ENCODE assay signal across 22 cellular contexts in the genomic region with DNA sequence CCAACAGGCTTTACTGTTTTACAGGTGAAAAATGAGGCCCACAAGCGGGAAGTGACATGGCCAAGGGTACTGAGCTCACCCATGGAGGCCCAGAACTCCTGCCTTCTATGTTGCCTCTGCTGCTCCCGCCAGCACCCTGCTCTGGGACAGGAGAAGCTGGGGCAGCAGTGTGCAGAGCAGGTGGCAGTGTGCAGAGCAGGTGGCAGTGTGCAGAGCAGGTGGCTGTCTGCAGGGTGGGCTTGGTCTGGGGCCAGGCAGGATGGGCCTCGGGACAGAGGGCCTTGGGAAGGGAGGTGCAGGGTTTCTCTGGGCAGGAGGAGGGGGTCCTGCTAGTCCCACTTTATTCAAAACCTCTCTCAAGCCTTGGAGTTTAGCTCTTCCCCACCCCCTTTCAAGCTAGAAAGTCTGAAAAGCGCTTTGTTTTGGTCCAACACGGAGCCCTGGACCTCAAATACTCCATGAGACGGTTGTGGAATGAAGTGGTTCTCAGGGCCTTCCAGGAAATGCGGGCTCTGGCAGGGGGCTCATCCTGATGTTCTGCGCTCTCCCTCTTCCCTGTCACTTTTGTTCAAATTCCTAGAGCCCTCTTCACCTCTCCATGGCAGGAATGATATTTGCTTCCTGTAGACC. TPM values are rescaled to one million over a fixed set of nuclear protein-coding genes. Genes with fewer than 3 reads are reported as not detected.
DNase-seq lines count a peak whose midpoint lies in the region; ATAC-seq and TF ChIP-seq lines count a peak whose summit lies in the region.
"Had no signal": no experiment of that assay in that cellular context is flagged by ENCODE, and none has a peak within 500 bp of the region (broad histone marks: within the 10 kb centered on the region; RNA-seq: fewer than 3 reads in every experiment).

No MANE protein-coding gene starts in this region.

- H3K27me3 Mint-ChIP-seq in activated CD4-positive, alpha-beta memory T cell treated with anti-CD3 and anti-CD28 coated beads for 36 hours: no peaks in the 10 kb centered on the region

- H3K4me3 Mint-ChIP-seq in activated CD4-positive, alpha-beta memory T cell treated with anti-CD3 and anti-CD28 coated beads for 36 hours: no peak overlapping the region
- H3K4me3 Mint-ChIP-seq: activated B cell treated with CpG ODN at 0.5 μM for 24 hours, CD14-positive monocyte, nephron progenitor cell had no signal

- no peak overlapping the region for H3K27ac Mint-ChIP-seq in activated CD4-positive, alpha-beta memory T cell treated with anti-CD3 and anti-CD28 coated beads for 36 hours
- H3K27ac Mint-ChIP-seq: activated B cell treated with CpG ODN at 0.5 μM for 24 hours had no signal

- no peak for TF ChIP-seq POLR2A in stomach (IDR thresholded peaks at IDR 0.05)

- CTCF ChIA-PET in activated CD4-positive, alpha-beta memory T cell treated with anti-CD3 and anti-CD28 coated beads for 36 hours (lab: Charles Lee): interaction anchor here (1.0 kb wide), 1 partner anchor 159 kb away, joined by 3 read pairs; no protein-coding TSS in a partner anchor

- WGBS in stomach, 5 donors: 85 to 87% (median 86%) methylated on average over 8 of the region's 8 CpGs

- ATAC-seq in HG03565 (IDR thresholded peaks at IDR 0.05; ENCODE audit: unreplicated experiment): no peak
- no peak for ATAC-seq in GM19023 (IDR thresholded peaks at IDR 0.05; ENCODE audit: unreplicated experiment)
- no peak for ATAC-seq in GM18858 (IDR thresholded peaks at IDR 0.05; ENCODE audit: unreplicated experiment)
- ATAC-seq: foreskin keratinocyte had no signal

- no peaks in the 10 kb centered on the region for H3K9me3 ChIP-seq in stomach
- H3K9me3 ChIP-seq: prostate gland had no signal

- H3K27me3 ChIP-seq in stomach: no peaks in the 10 kb centered on the region
- H3K27me3 ChIP-seq: foreskin keratinocyte had no signal

- no peak overlapping the region for H3K4me3 ChIP-seq in stomach
- H3K4me3 ChIP-seq: prostate gland had no signal

- no peaks in the 10 kb centered on the region for H3K4me1 Mint-ChIP-seq in activated CD4-positive, alpha-beta memory T cell treated with anti-CD3 and anti-CD28 coated beads for 36 hours (ENCODE audit: low read depth)

- peaks cover 58 to 100% (median 78%) of the 10 kb centered on the region in 4 donors for H3K4me1 ChIP-seq in stomach
- H3K4me1 ChIP-seq: foreskin keratinocyte had no signal

- intact Hi-C loops in stomach (cut with DNase I; ENCODE audit: low total_unique reads): no loop called here
- intact Hi-C loops in activated CD4-positive, alpha-beta memory T cell treated with anti-CD3 and anti-CD28 coated beads for 36 hours (cut with micrococcal nuclease): no loop called here

- no peaks in the 10 kb centered on the region for H3K36me3 ChIP-seq in stomach
- H3K36me3 ChIP-seq: prostate gland had no signal

- POLR2A ChIA-PET in activated CD4-positive, alpha-beta memory T cell treated with anti-CD3 and anti-CD28 coated beads for 36 hours (lab: Charles Lee): no interaction called here

- DNase-seq in COLO668 (lab: John Stamatoyannopoulos, UW; ENCODE audit: unreplicated experiment) (peak; percentile 3), midbrain (lab: John Stamatoyannopoulos, UW) (peak; percentile 57), stomach (no peak)
- DNase-seq in activated CD4-positive, alpha-beta memory T cell treated with anti-CD3 and anti-CD28 coated beads for 36 hours: no peak
- DNase-seq: ACHN; activated B cell treated with CpG ODN at 0.5 μM for 24 hours; activated CD4-positive, alpha-beta T cell treated with anti-CD3 and anti-CD28 coated beads, Interleukin-2, amount 50 U/mL, for 48 hours; activated effector memory CD4-positive, alpha-beta T cell treated with anti-CD3 and anti-CD28 coated beads, Interleukin-2, amount 50 U/mL, for 16 hours; foreskin keratinocyte; GF-D8; NCI-H2081 treated with DMSO at 0.1 percent for 48 hours; NCI-H510A; nephron progenitor cell; stimulated activated CD4-positive, alpha-beta T cell treated with anti-CD3 and anti-CD28 coated beads, Interleukin-12 subunit alpha, Interleukin-12 subunit beta, amount 100 ng/mL, for 4 hours; T-helper 2 cell had no signal

- H3K27ac ChIP-seq in cingulate gyrus (ENCODE audit: low read depth, low read length) (peak overlapping the region; percentile 51), stomach (peak overlapping the region; percentile 5 to 84 (median 78))
- H3K27ac ChIP-seq: epithelial cell of prostate, foreskin keratinocyte had no signal

- TF ChIP-seq EP300 in stomach (IDR thresholded peaks at IDR 0.05): no peak

- TF ChIP-seq CTCF in stomach (IDR thresholded peaks at IDR 0.05): no peak

- H3K9me3 Mint-ChIP-seq in activated CD4-positive, alpha-beta memory T cell treated with anti-CD3 and anti-CD28 coated beads for 36 hours: no peaks in the 10 kb centered on the region
- H3K9me3 Mint-ChIP-seq: activated B cell treated with CpG ODN at 0.5 μM for 24 hours, nephron progenitor cell had no signal

- no peaks in the 10 kb centered on the region for H3K36me3 Mint-ChIP-seq in activated CD4-positive, alpha-beta memory T cell treated with anti-CD3 and anti-CD28 coated beads for 36 hours
- H3K36me3 Mint-ChIP-seq: CD14-positive monocyte had no signal

RNA-seq across cellular contexts. Expression of a gene that starts 26.8 kb away (rescaled TPM):
- total RNA-seq in stomach: 100 to 1,000 TPM in 1 of 5 donors, 10 to 100 TPM in 4; 23.5 to 153 (median 97.4) TPM
- polyA plus RNA-seq in stomach: 10 to 100 TPM; 35.4 to 67.8 (median 55.8) TPM
- total RNA-seq in activated CD4-positive, alpha-beta memory T cell treated with anti-CD3 and anti-CD28 coated beads for 36 hours: 1 to 10 TPM; 2.5 to 3.1 TPM

Comparison
In these comparisons a context has a peak if more than half of its experiments do, and no peak if none do; other contexts are left out.
1. DNase-seq: peak in COLO668 (single experiment) and midbrain (single experiment); none in stomach (single experiment) and activated CD4-positive, alpha-beta memory T cell treated with anti-CD3 and anti-CD28 coated beads for 36 hours (single experiment).
2. RNA of a gene that starts 26.8 kb away (total RNA-seq): 23.5 to 153 TPM in stomach; 2.5 to 3.1 TPM in activated CD4-positive, alpha-beta memory T cell treated with anti-CD3 and anti-CD28 coated beads for 36 hours; every median in the first group is over 4 times any median in the second.